In the genomic region with DNA sequence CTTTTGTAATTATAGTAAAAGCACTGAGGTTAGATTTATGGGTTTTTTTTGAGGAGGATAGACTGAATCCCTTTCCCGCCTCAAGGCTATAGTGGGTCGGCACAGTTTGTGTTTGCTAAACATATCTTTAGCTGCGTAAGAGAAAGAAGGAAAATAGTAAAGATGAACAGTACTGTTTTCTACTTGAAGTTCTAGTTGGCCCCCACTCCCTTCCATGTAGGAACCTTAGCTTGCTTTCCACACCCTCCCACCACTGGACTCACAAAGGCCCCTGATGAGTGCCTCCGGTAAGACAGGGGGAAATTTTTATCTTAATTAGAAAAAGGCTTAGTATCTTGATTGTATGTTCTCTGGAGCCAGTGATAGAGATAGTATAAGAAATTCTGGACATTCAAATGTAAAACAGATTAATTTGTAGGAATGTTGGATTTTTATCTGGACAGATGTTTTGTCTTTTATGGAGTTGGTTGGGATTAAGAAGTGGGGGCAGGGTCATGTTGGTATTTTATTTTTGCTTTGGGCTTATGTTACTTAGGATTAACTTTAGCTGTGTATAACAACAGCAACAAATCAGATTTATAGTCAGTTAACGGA, we compare ENCODE assay signal across 16 cellular contexts. TPM values are rescaled to one million over a fixed set of nuclear protein-coding genes. Genes with fewer than 3 reads are reported as not detected.
DNase-seq lines count a peak whose midpoint lies in the region; ATAC-seq and TF ChIP-seq lines count a peak whose summit lies in the region.
"Had no signal": no experiment of that assay in that cellular context is flagged by ENCODE, and none has a peak within 500 bp of the region (broad histone marks: within the 10 kb centered on the region; RNA-seq: fewer than 3 reads in every experiment).

No MANE protein-coding gene starts in this region.

- no peak for TF ChIP-seq POLR2A in upper lobe of left lung (IDR thresholded peaks at IDR 0.05)

- H3K4me1 Mint-ChIP-seq in activated naive CD8-positive, alpha-beta T cell (ENCODE audit: low read depth), result peaks cover 50% of the 10 kb centered on the region
- peaks cover 47% of the 10 kb centered on the region for H3K4me1 Mint-ChIP-seq in activated naive CD8-positive, alpha-beta T cell treated with anti-CD3 and anti-CD28 coated beads for 36 hours
- peaks cover 57 to 71% (median 66%) of the 10 kb centered on the region in 3 donors for H3K4me1 Mint-ChIP-seq in T-cell

- DNase-seq in activated naive CD8-positive, alpha-beta T cell treated with anti-CD3 and anti-CD28 coated beads for 36 hours, result no peak
- DNase-seq in T-cell (no peak), hepatocyte (ENCODE audit: low spot score) (no peak), upper lobe of left lung (no peak), kidney tubule cell (ENCODE audit: low spot score) (no peak), RPMI8226 (no peak)
- DNase-seq: activated CD4-positive, alpha-beta T cell treated with anti-CD3 and anti-CD28 coated beads for 4 hours; activated effector memory CD4-positive, alpha-beta T cell treated with Interleukin-2 at 50 U/mL for 16 hours; DMS79 treated with DMSO at 0.1 percent for 48 hours; NCI-H1694 treated with DMSO at 0.1 percent for 48 hours; NCI-H510A; PC-3; stimulated activated naive CD4-positive, alpha-beta T cell treated with Interleukin-2 at 50 U/mL for 16 hours had no signal

- peak overlapping the region; percentile 79 for H3K27ac Mint-ChIP-seq in activated naive CD8-positive, alpha-beta T cell
- no peak overlapping the region for H3K27ac Mint-ChIP-seq in activated naive CD8-positive, alpha-beta T cell treated with anti-CD3 and anti-CD28 coated beads for 36 hours
- peak overlapping the region; percentile 86 to 92 for H3K27ac Mint-ChIP-seq in T-cell

- H3K9me3 Mint-ChIP-seq in activated naive CD8-positive, alpha-beta T cell (ENCODE audit: low read depth), result no peaks in the 10 kb centered on the region
- H3K9me3 Mint-ChIP-seq in activated naive CD8-positive, alpha-beta T cell treated with anti-CD3 and anti-CD28 coated beads for 36 hours, result no peaks in the 10 kb centered on the region
- H3K9me3 Mint-ChIP-seq in T-cell, result no peaks in the 10 kb centered on the region

- peak overlapping the region; percentile 47 for H3K27ac ChIP-seq in hepatocyte
- peak overlapping the region; percentile 22 to 60 (median 36) for H3K27ac ChIP-seq in upper lobe of left lung
- H3K27ac ChIP-seq: gastroesophageal sphincter had no signal

- H3K4me3 ChIP-seq in hepatocyte, result no peak overlapping the region
- H3K4me3 ChIP-seq in upper lobe of left lung, result no peak overlapping the region
- H3K4me3 ChIP-seq: gastroesophageal sphincter had no signal

- CTCF ChIA-PET in T-cell (lab: Charles Lee), result interaction anchor here (0.6 to 1.4 kb wide), 4 partner anchors 40 to 78 kb away, joined by 3 to 4 read pairs (median 4); no protein-coding TSS in a partner anchor

- H4K20me1 ChIP-seq in hepatocyte (ENCODE audit: insufficient read depth, poor library complexity, severe bottlenecking), result no peaks in the 10 kb centered on the region

- H3K9me3 ChIP-seq in hepatocyte (ENCODE audit: low read depth), result no peaks in the 10 kb centered on the region
- no peaks in the 10 kb centered on the region for H3K9me3 ChIP-seq in upper lobe of left lung
- H3K9me3 ChIP-seq: gastroesophageal sphincter had no signal

- H3K4me3 Mint-ChIP-seq in activated naive CD8-positive, alpha-beta T cell, result no peak overlapping the region
- H3K4me3 Mint-ChIP-seq in activated naive CD8-positive, alpha-beta T cell treated with anti-CD3 and anti-CD28 coated beads for 36 hours, result no peak overlapping the region
- no peak overlapping the region for H3K4me3 Mint-ChIP-seq in T-cell

- peaks cover 40% of the 10 kb centered on the region for H3K79me2 ChIP-seq in hepatocyte

- POLR2A ChIA-PET in T-cell (lab: Charles Lee), result interaction anchor here in 1 of 2 donors (0.5 kb wide), 2 partner anchors 11 to 14 kb away, joined by 4 to 5 read pairs; no protein-coding TSS in a partner anchor

- no peaks in the 10 kb centered on the region for H3K36me3 ChIP-seq in hepatocyte (replicated peaks; ENCODE audit: insufficient read depth, low read depth)
- no peaks in the 10 kb centered on the region for H3K36me3 ChIP-seq in upper lobe of left lung
- H3K36me3 ChIP-seq: gastroesophageal sphincter had no signal

- WGBS in hepatocyte (ENCODE audit: low lambda C conversion rate, missing lambda C conversion rate), result 29% methylated on average over 5 of the region's 5 CpGs
- WGBS in upper lobe of left lung, 2 donors, result 81% methylated on average over 5 of the region's 5 CpGs

- no peak for TF ChIP-seq EP300 in upper lobe of left lung (IDR thresholded peaks at IDR 0.05)

- H3K4me1 ChIP-seq in hepatocyte (ENCODE audit: insufficient read depth) (peaks cover 18% of the 10 kb centered on the region), upper lobe of left lung (peaks cover 35 to 50% (median 45%) of the 10 kb centered on the region in 4 donors)

- peaks cover 7% of the 10 kb centered on the region for H3K36me3 Mint-ChIP-seq in activated naive CD8-positive, alpha-beta T cell
- H3K36me3 Mint-ChIP-seq in activated naive CD8-positive, alpha-beta T cell treated with anti-CD3 and anti-CD28 coated beads for 36 hours, result no peaks in the 10 kb centered on the region
- peaks cover 19% of the 10 kb centered on the region for H3K36me3 Mint-ChIP-seq in T-cell

- TF ChIP-seq CTCF in hepatocyte (IDR thresholded peaks at IDR 0.05; ENCODE audit: poor library complexity), result no peak
- no peak for TF ChIP-seq CTCF in upper lobe of left lung (IDR thresholded peaks at IDR 0.05)

- no peaks in the 10 kb centered on the region for H3K27me3 Mint-ChIP-seq in activated naive CD8-positive, alpha-beta T cell
- no peaks in the 10 kb centered on the region for H3K27me3 Mint-ChIP-seq in activated naive CD8-positive, alpha-beta T cell treated with anti-CD3 and anti-CD28 coated beads for 36 hours
- H3K27me3 Mint-ChIP-seq in T-cell, result no peaks in the 10 kb centered on the region

- no peak overlapping the region for H2AFZ ChIP-seq in hepatocyte

- H3K9me2 ChIP-seq in hepatocyte (replicated peaks; ENCODE audit: insufficient read depth), result no peaks in the 10 kb centered on the region

- no peaks in the 10 kb centered on the region for H3K27me3 ChIP-seq in hepatocyte
- H3K27me3 ChIP-seq in upper lobe of left lung, result no peaks in the 10 kb centered on the region
- H3K27me3 ChIP-seq: gastroesophageal sphincter had no signal

- no peak for ATAC-seq in T-cell (replicated peaks in 1 of 4)
- no peak for ATAC-seq in upper lobe of left lung (ENCODE audit: low FRiP score in 2 of 2)
- no peak for ATAC-seq in GM19452 (IDR thresholded peaks at IDR 0.05; ENCODE audit: unreplicated experiment)
- ATAC-seq: gastroesophageal sphincter had no signal

- peak overlapping the region; percentile 45 for H3K4me2 ChIP-seq in hepatocyte

RNA-seq across cellular contexts. Expression of gene PTPRJ, which starts 49.4 kb away (rescaled TPM):
- total RNA-seq in activated naive CD8-positive, alpha-beta T cell treated with anti-CD3 and anti-CD28 coated beads for 36 hours, result 10 to 100 TPM; 11.8 to 13.1 TPM
- 10 to 100 TPM; 44.8 to 71.0 (median 57.9) TPM for total RNA-seq in T-cell
- total RNA-seq in hepatocyte, result 16.4 and 21.0 TPM in 2 replicates
- 7.5 and 9.3 TPM in 2 replicates for polyA plus RNA-seq in hepatocyte
- 10 to 100 TPM; 17.9 to 50.4 (median 32.9) TPM for total RNA-seq in upper lobe of left lung
